Comparison of ENCODE assay signal across 15 cellular contexts in the genomic region with DNA sequence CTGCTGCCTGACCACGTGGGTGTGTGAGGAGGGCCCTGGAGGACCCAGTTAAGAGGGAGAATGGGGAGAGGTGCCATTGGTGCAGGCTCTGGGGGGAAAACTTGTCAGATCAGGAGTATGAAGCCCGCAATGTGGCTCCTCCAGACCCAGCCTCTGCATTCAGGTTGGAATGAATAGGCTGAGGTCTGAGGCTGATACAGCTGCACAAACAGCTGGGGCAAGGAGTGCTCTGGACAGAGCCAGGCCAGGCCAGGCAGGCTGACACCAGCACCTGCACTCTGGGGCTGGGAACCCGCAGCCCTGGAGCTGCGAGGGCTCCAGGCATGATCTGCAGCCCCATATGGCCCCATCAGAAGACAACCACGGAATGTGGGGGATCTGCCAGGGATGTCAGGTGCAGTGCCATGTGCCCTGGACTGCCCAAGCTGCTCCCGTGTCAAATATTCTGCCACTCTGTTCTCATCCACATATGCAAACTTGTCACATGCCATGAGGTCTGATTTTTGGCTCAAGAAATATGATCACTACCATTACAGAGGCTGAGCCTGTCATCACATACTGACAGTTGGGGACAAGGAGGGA. TPM values are rescaled to one million over a fixed set of nuclear protein-coding genes. Genes with fewer than 3 reads are reported as not detected.
"Had no signal": no experiment of that assay in that cellular context is flagged by ENCODE, and none has a peak within 500 bp of the region (broad histone marks: within the 10 kb centered on the region; RNA-seq: fewer than 3 reads in every experiment).

No MANE protein-coding gene starts in this region.

- H3K4me1 ChIP-seq: tibial nerve had no signal

- H3K27me3 ChIP-seq: cardiac muscle cell, right lobe of liver had no signal

- H3K4me3 ChIP-seq: cardiac muscle cell, coronary artery, right lobe of liver, tibial nerve had no signal

- H3K9me3 ChIP-seq: right lobe of liver, tibial nerve had no signal

- H3K36me3 ChIP-seq: cardiac muscle cell, right lobe of liver, tibial nerve had no signal

- H3K27ac ChIP-seq: cardiac muscle cell, coronary artery, right lobe of liver, tibial nerve had no signal

- ATAC-seq: esophagus mucosa, right lobe of liver had no signal

- DNase-seq: activated CD4-positive, alpha-beta T cell treated with anti-CD3 and anti-CD28 coated beads, Interleukin-2, amount 50 U/mL, for 4 hours; activated CD4-positive, CD25-positive, alpha-beta regulatory T cell treated with anti-CD3 and anti-CD28 coated beads, Interleukin-2, amount 50 U/mL, for 72 hours; activated naive CD4-positive, alpha-beta T cell treated with anti-CD3 and anti-CD28 coated beads, Interleukin-2, amount 50 U/mL, for 16 hours; activated T-cell treated with anti-CD3 and anti-CD28 coated beads, Interleukin-2, amount 50 U/mL, for 24 hours; hypothalamus; occipital lobe; stimulated activated naive CD4-positive, alpha-beta T cell; SW 1271; T1000 had no signal

RNA-seq across cellular contexts. Expression of a gene that starts 27.2 kb away (rescaled TPM):
- total RNA-seq: glomerular endothelial cell had no signal
